In genomic region chr4:128060130-128060619, GRCh38 we compare ENCODE assay signal across 8 cellular contexts.
DNase-seq lines count a peak whose midpoint lies in the region; ATAC-seq and TF ChIP-seq lines count a peak whose summit lies in the region.

No MANE protein-coding gene starts in this region.

- ATAC-seq in central memory CD8-positive, alpha-beta T cell (replicated peaks; ENCODE audit: extremely low read depth, poor library complexity, severe bottlenecking): no peak
- ATAC-seq in HG02981 (IDR thresholded peaks at IDR 0.05; ENCODE audit: unreplicated experiment): no peak

- H3K4me3 Mint-ChIP-seq in central memory CD8-positive, alpha-beta T cell: peak overlapping the region; percentile 76

- no peaks in the 10 kb centered on the region for H3K27me3 Mint-ChIP-seq in central memory CD8-positive, alpha-beta T cell

- peaks cover 14% of the 10 kb centered on the region for H3K4me1 Mint-ChIP-seq in central memory CD8-positive, alpha-beta T cell

- DNase-seq in D341Med (ENCODE audit: low spot score) (peak; percentile 19), LNCaP clone FGC (ENCODE audit: low read depth) (no peak), midbrain (lab: John Stamatoyannopoulos, UW) (peak; percentile 27), UCSD-AML1 (lab: John Stamatoyannopoulos, UW; ENCODE audit: unreplicated experiment) (no peak), cerebellar nuclear complex (lab: John Stamatoyannopoulos, UW) (no peak)
- no peak for DNase-seq in central memory CD8-positive, alpha-beta T cell (ENCODE audit: low spot score in 2 of 2)
- DNase-seq in stimulated activated naive CD4-positive, alpha-beta T cell (lab: John Stamatoyannopoulos, UW): no peak

- H3K36me3 Mint-ChIP-seq in central memory CD8-positive, alpha-beta T cell (ENCODE audit: insufficient read depth): peaks cover 5% of the 10 kb centered on the region

- H3K27ac Mint-ChIP-seq in central memory CD8-positive, alpha-beta T cell (ENCODE audit: low read depth): peak overlapping the region; percentile 74

- no peak for TF ChIP-seq CTCF in LNCaP clone FGC (IDR thresholded peaks at IDR 0.05; ENCODE audit: control insufficient read depth, extremely low read depth, insufficient read depth)

- peak overlapping the region; percentile 68 for H3K4me3 ChIP-seq in LNCaP clone FGC (ENCODE audit: low read depth, low read length)

- no peaks in the 10 kb centered on the region for H3K9me3 Mint-ChIP-seq in central memory CD8-positive, alpha-beta T cell

Comparison
In these comparisons a context has a peak if more than half of its experiments do, and no peak if none do; other contexts are left out.
1. DNase-seq: peak in D341Med (single experiment) and midbrain (single experiment); none in LNCaP clone FGC (single experiment), central memory CD8-positive, alpha-beta T cell (0 of 2), stimulated activated naive CD4-positive, alpha-beta T cell (0 of 6), UCSD-AML1 (single experiment) and cerebellar nuclear complex (0 of 2).